ENCODE assay signal across 15 cellular contexts in the genomic region with DNA sequence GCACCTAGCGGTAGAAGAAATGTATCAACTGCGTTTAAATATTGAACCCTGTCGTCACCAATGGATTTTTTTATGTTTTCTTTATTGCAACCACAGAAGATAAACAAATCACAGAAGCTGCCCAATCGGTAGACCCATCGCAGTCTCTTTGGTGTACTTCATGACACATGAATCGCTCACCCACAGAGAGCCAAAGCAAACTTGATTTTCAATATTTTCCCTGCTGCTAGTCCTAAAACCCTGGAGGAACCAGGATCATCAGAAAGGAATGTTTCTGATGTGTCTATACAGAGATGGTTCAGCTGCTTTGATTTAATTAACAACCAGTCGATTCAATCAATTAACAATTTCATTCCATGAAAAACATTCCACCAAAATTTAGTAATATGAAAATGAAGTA. TPM values are rescaled to one million over a fixed set of nuclear protein-coding genes. Genes with fewer than 3 reads are reported as not detected.
DNase-seq lines count a peak whose midpoint lies in the region; ATAC-seq and TF ChIP-seq lines count a peak whose summit lies in the region.
"Had no signal": no experiment of that assay in that cellular context is flagged by ENCODE, and none has a peak within 500 bp of the region (broad histone marks: within the 10 kb centered on the region; RNA-seq: fewer than 3 reads in every experiment).

No MANE protein-coding gene starts in this region.

- H3K27ac ChIP-seq in Peyer's patch = no peak overlapping the region
- H3K27ac ChIP-seq: coronary artery, gastroesophageal sphincter, uterus had no signal

- H3K4me3 ChIP-seq in epithelial cell of esophagus (ENCODE audit: low read length) (no peak overlapping the region), Peyer's patch (no peak overlapping the region)
- H3K4me3 ChIP-seq: coronary artery, gastroesophageal sphincter, uterus had no signal

- H3K4me1 ChIP-seq in Peyer's patch = no peaks in the 10 kb centered on the region
- H3K4me1 ChIP-seq: uterus had no signal

- no peaks in the 10 kb centered on the region for H3K9me3 ChIP-seq in Peyer's patch
- H3K9me3 ChIP-seq: gastroesophageal sphincter, uterus had no signal

- H3K36me3 ChIP-seq in Peyer's patch = no peaks in the 10 kb centered on the region
- H3K36me3 ChIP-seq: gastroesophageal sphincter, uterus had no signal

- no peak for TF ChIP-seq CTCF in epithelial cell of esophagus (IDR thresholded peaks at IDR 0.05; ENCODE audit: insufficient read depth, low read depth, low read length, missing control alignments)
- no peak for TF ChIP-seq CTCF in Peyer's patch (IDR thresholded peaks at IDR 0.05)

- no peak for ATAC-seq in GM19467 (IDR thresholded peaks at IDR 0.05; ENCODE audit: unreplicated experiment)
- ATAC-seq: activated T-cell treated with anti-CD3 and anti-CD28 coated beads, Interleukin-2, amount 50 U/mL, for 72 hours; gastroesophageal sphincter had no signal

- peak; percentile 11 for DNase-seq in AG20443 (ENCODE audit: low spot score)
- DNase-seq in NCI-H226 = peak; percentile 29
- peak; percentile 50 for DNase-seq in epithelial cell of esophagus (ENCODE audit: low read depth)
- DNase-seq in kidney tubule cell (ENCODE audit: low spot score) = peak; percentile 33
- DNase-seq in Peyer's patch = no peak
- no peak for DNase-seq in NCI-H2029 treated with DMSO at 0.1 percent for 48 hours (lab: John Stamatoyannopoulos, UW)
- DNase-seq in UCSD-AML1 (lab: John Stamatoyannopoulos, UW; ENCODE audit: unreplicated experiment) = no peak
- DNase-seq: activated T-cell treated with anti-CD3 and anti-CD28 coated beads, Interleukin-2, amount 50 U/mL, for 72 hours; GOT3; NCI-H774; uterus had no signal

- no peaks in the 10 kb centered on the region for H3K27me3 ChIP-seq in Peyer's patch
- H3K27me3 ChIP-seq: gastroesophageal sphincter, uterus had no signal

- TF ChIP-seq POLR2A in Peyer's patch (IDR thresholded peaks at IDR 0.05) = no peak

RNA-seq across cellular contexts. Expression of a gene that starts 46.3 kb away (rescaled TPM):
- 10 to 100 TPM in 1 of 4 donors, 1 to 10 TPM in 1, under 1 TPM in 2; 0.13 to 22.3 (median 1.8) TPM for total RNA-seq in Peyer's patch
- total RNA-seq: T-helper 2 cell treated with Interferon-gamma antibody and Interleukin-4, amounts not matched to agents 100 ng/mL and 5 ng/mL, for 36 hours had no signal

Comparison
In these comparisons a context has a peak if more than half of its experiments do, and no peak if none do; other contexts are left out.
1. DNase-seq: peak in AG20443 (single experiment), NCI-H226 (single experiment), epithelial cell of esophagus (single experiment) and kidney tubule cell (single experiment); none in Peyer's patch (0 of 3), NCI-H2029 treated with DMSO at 0.1 percent for 48 hours (single experiment) and UCSD-AML1 (single experiment).